20 cellular contexts compared by ENCODE assay signal in the genomic region with DNA sequence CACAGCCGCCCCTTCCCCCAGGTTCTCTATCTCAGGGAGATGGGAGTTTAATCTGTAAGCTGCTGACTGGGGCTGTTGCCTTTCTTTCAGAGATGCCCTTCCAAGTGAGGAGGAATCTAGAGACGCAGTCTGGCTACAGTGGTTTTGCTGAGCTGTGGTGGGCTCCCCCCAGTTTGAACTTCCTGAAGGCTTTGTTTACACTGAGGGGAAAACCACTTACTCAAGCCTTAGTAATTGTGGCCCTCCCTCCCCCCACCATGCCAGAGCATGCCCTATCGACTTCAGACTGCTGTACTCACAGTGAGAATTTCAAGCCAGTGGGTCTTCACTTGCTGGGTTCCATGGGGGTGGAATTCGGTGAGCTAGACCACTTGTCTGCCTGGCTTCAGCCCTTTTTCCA.
"Had no signal": no experiment of that assay in that cellular context is flagged by ENCODE, and none has a peak within 500 bp of the region (broad histone marks: within the 10 kb centered on the region; RNA-seq: fewer than 3 reads in every experiment).

No MANE protein-coding gene starts in this region.

- H3K4me1 Mint-ChIP-seq: activated naive CD8-positive, alpha-beta T cell treated with anti-CD3 and anti-CD28 coated beads, Interleukin-2, amount 10 ng/mL, durations not matched to agents 7 days and 5 days; nephron had no signal

- H3K27ac Mint-ChIP-seq: activated naive CD8-positive, alpha-beta T cell treated with anti-CD3 and anti-CD28 coated beads, Interleukin-2, amount 10 ng/mL, durations not matched to agents 7 days and 5 days; nephron had no signal

- H3K27me3 Mint-ChIP-seq: activated naive CD8-positive, alpha-beta T cell treated with anti-CD3 and anti-CD28 coated beads, Interleukin-2, amount 10 ng/mL, durations not matched to agents 7 days and 5 days had no signal

- H3K36me3 Mint-ChIP-seq: activated naive CD8-positive, alpha-beta T cell treated with anti-CD3 and anti-CD28 coated beads, Interleukin-2, amount 10 ng/mL, durations not matched to agents 7 days and 5 days had no signal

- H3K4me3 Mint-ChIP-seq: activated naive CD8-positive, alpha-beta T cell treated with anti-CD3 and anti-CD28 coated beads, Interleukin-2, amount 10 ng/mL, durations not matched to agents 7 days and 5 days; nephron had no signal

- DNase-seq: activated CD4-positive, alpha-beta T cell treated with anti-CD3 and anti-CD28 coated beads, Interleukin-2, amount 50 U/mL, for 1 hour; activated CD8-positive, alpha-beta memory T cell treated with anti-CD3 and anti-CD28 coated beads for 24 hours; activated naive CD4-positive, alpha-beta T cell treated with Interleukin-2 at 50 U/mL for 16 hours; activated naive CD8-positive, alpha-beta T cell treated with anti-CD3 and anti-CD28 coated beads, Interleukin-2, amount 10 ng/mL, durations not matched to agents 7 days and 5 days; activated T-cell treated with anti-CD3 and anti-CD28 coated beads, Interleukin-2, amount 50 U/mL, for 48 hours; amygdala; cerebellar nuclear complex; cortex of kidney; heart right ventricle; islet precursor cell; left cardiac atrium; ovary; spleen; stimulated activated CD4-positive, alpha-beta T cell treated with anti-CD3 and anti-CD28 coated beads, Interleukin-4, amount 100 ng/mL, for 1 hour; stimulated activated naive CD4-positive, alpha-beta T cell treated with Interleukin-2 at 50 U/mL for 16 hours; upper lobe of right lung had no signal

- H3K4me3 ChIP-seq: heart right ventricle, ovary, prostate gland, spleen, thoracic aorta, upper lobe of right lung had no signal

- ATAC-seq: activated CD4-positive, CD25-positive, alpha-beta regulatory T cell treated with anti-CD3 and anti-CD28 coated beads, Interleukin-2, amount 50 U/mL, for 24 hours; heart right ventricle; left cardiac atrium; upper lobe of right lung had no signal
